18 cellular contexts compared by ENCODE assay signal in genomic region chr5:130316971-130317421, GRCh38.
DNase-seq lines count a peak whose midpoint lies in the region; ATAC-seq and TF ChIP-seq lines count a peak whose summit lies in the region.
"Had no signal": no experiment of that assay in that cellular context is flagged by ENCODE, and none has a peak within 500 bp of the region (broad histone marks: within the 10 kb centered on the region; RNA-seq: fewer than 3 reads in every experiment).

No MANE protein-coding gene starts in this region.

- no peaks in the 10 kb centered on the region for H3K27me3 ChIP-seq in mesendoderm (ENCODE audit: insufficient read depth, low read length, poor library complexity)
- H3K27me3 ChIP-seq in adrenal gland = no peaks in the 10 kb centered on the region
- no peaks in the 10 kb centered on the region for H3K27me3 ChIP-seq in effector memory CD4-positive, alpha-beta T cell (replicated peaks; ENCODE audit: control insufficient read depth, insufficient read depth, low read length, poor library complexity, severe bottlenecking)
- no peaks in the 10 kb centered on the region for H3K27me3 ChIP-seq in gastroesophageal sphincter
- H3K27me3 ChIP-seq: BE2C, breast epithelium, MG63 had no signal

- H2BK5ac ChIP-seq in mesendoderm (ENCODE audit: low read length) = no peak overlapping the region

- H3K79me1 ChIP-seq in mesendoderm (ENCODE audit: low read length) = no peaks in the 10 kb centered on the region

- H3K18ac ChIP-seq in mesendoderm (ENCODE audit: low read length) = peak overlapping the region; percentile 18

- peak; percentile 74 for ATAC-seq in GM18867 (IDR thresholded peaks at IDR 0.05; ENCODE audit: unreplicated experiment)
- ATAC-seq in HG02623 (IDR thresholded peaks at IDR 0.05; ENCODE audit: unreplicated experiment) = peak; percentile 63
- peak; percentile 68 for ATAC-seq in HG03571 (IDR thresholded peaks at IDR 0.05; ENCODE audit: unreplicated experiment)
- ATAC-seq in gastroesophageal sphincter = no peak

- no peaks in the 10 kb centered on the region for H3K79me2 ChIP-seq in mesendoderm (ENCODE audit: control insufficient read depth, insufficient read depth, low read length)

- H3K36me3 ChIP-seq in mesendoderm (ENCODE audit: control insufficient read depth, insufficient read depth, low read length) = no peaks in the 10 kb centered on the region
- no peaks in the 10 kb centered on the region for H3K36me3 ChIP-seq in adrenal gland (replicated peaks in 1 of 2)
- H3K36me3 ChIP-seq in effector memory CD4-positive, alpha-beta T cell (ENCODE audit: control insufficient read depth, insufficient read depth, low read length) = no peaks in the 10 kb centered on the region
- no peaks in the 10 kb centered on the region for H3K36me3 ChIP-seq in gastroesophageal sphincter
- H3K36me3 ChIP-seq: BE2C, breast epithelium, MG63 had no signal

- H3K4me3 ChIP-seq in mesendoderm (ENCODE audit: low read length) (no peak overlapping the region), adrenal gland (no peak overlapping the region), gastroesophageal sphincter (no peak overlapping the region)
- H3K4me3 ChIP-seq in effector memory CD4-positive, alpha-beta T cell (ENCODE audit: insufficient read depth, low read depth, low read length, poor library complexity, severe bottlenecking) = no peak overlapping the region
- H3K4me3 ChIP-seq: breast epithelium, MG63 had no signal

- H3K23ac ChIP-seq in mesendoderm (ENCODE audit: low read length) = no peak overlapping the region

- no peak for TF ChIP-seq CTCF in adrenal gland (IDR thresholded peaks at IDR 0.05)
- no peak for TF ChIP-seq CTCF in gastroesophageal sphincter (IDR thresholded peaks at IDR 0.05)

- H4K8ac ChIP-seq in mesendoderm (ENCODE audit: low read depth, low read length) = no peak overlapping the region

- no CpG with 5 or more reads among the region's 5 CpGs for WGBS in mesendoderm (ENCODE audit: extremely low coverage, insufficient coverage, low lambda C conversion rate)
- 47 to 62% (median 56%) methylated on average over 5 of the region's 5 CpGs for WGBS in adrenal gland, 4 donors
- WGBS in gastroesophageal sphincter (ENCODE audit: low coverage in 1 of 2), 2 donors = 49 to 52% methylated on average over 5 of the region's 5 CpGs

- no peak overlapping the region for H3K9ac ChIP-seq in mesendoderm (ENCODE audit: low read length)

- H3K27ac ChIP-seq in mesendoderm (ENCODE audit: low read depth, low read length) (no peak overlapping the region), adrenal gland (no peak overlapping the region), gastroesophageal sphincter (no peak overlapping the region)
- no peak overlapping the region for H3K27ac ChIP-seq in effector memory CD4-positive, alpha-beta T cell (ENCODE audit: insufficient read depth, low read length, poor library complexity, severe bottlenecking)
- H3K27ac ChIP-seq: breast epithelium had no signal

- no peaks in the 10 kb centered on the region for H3K9me3 ChIP-seq in adrenal gland (replicated peaks in 1 of 3)
- no peaks in the 10 kb centered on the region for H3K9me3 ChIP-seq in effector memory CD4-positive, alpha-beta T cell (ENCODE audit: control insufficient read depth, low read length)
- peaks cover 0 to 9% (median 0%) of the 10 kb centered on the region in 3 donors for H3K9me3 ChIP-seq in gastroesophageal sphincter
- H3K9me3 ChIP-seq: BE2C, MG63 had no signal

- intact Hi-C loops in adrenal gland (cut with DNase I) = no loop called here

- H3K4ac ChIP-seq in mesendoderm (ENCODE audit: low read depth, low read length) = no peak overlapping the region

- H2AK5ac ChIP-seq in mesendoderm (ENCODE audit: low read length) = no peak overlapping the region

- no peak overlapping the region for H2BK15ac ChIP-seq in mesendoderm (replicated peaks; ENCODE audit: low read depth)

- no peak overlapping the region for H2BK120ac ChIP-seq in mesendoderm (ENCODE audit: low read depth, low read length)

- H3K56ac ChIP-seq in mesendoderm (ENCODE audit: low read length) = no peak overlapping the region

- peak; percentile 50 for DNase-seq in mesendoderm
- no peak for DNase-seq in activated CD8-positive, alpha-beta memory T cell treated with anti-CD3 and anti-CD28 coated beads for 24 hours
- no peak for DNase-seq in adrenal gland
- no peak for DNase-seq in effector memory CD4-positive, alpha-beta T cell
- DNase-seq: activated CD4-positive, alpha-beta T cell treated with anti-CD3 and anti-CD28 coated beads, Interleukin-2, amount 50 U/mL, for 1 hour; BE2C; erythroblast; H7; MG63; RPMI8226; stimulated activated CD4-positive, alpha-beta T cell treated with anti-CD3 and anti-CD28 coated beads, Interleukin-4, amount 100 ng/mL, for 24 hours; stimulated activated naive CD4-positive, alpha-beta T cell treated with Interleukin-2 at 50 U/mL for 16 hours; T-helper 9 cell had no signal

- H3K4me2 ChIP-seq in mesendoderm (ENCODE audit: low read length) = no peak overlapping the region

- no peak overlapping the region for H4K5ac ChIP-seq in mesendoderm (ENCODE audit: low read length)

- TF ChIP-seq POLR2A in adrenal gland (IDR thresholded peaks at IDR 0.05) = no peak
- TF ChIP-seq POLR2A in gastroesophageal sphincter (IDR thresholded peaks at IDR 0.05) = no peak

- TF ChIP-seq EP300 in gastroesophageal sphincter (IDR thresholded peaks at IDR 0.05) = no peak

- no peaks in the 10 kb centered on the region for H3K4me1 ChIP-seq in mesendoderm (ENCODE audit: control insufficient read depth, low read depth, low read length)
- H3K4me1 ChIP-seq in adrenal gland (replicated peaks in 1 of 2) = no peaks in the 10 kb centered on the region
- no peaks in the 10 kb centered on the region for H3K4me1 ChIP-seq in effector memory CD4-positive, alpha-beta T cell (ENCODE audit: control insufficient read depth, insufficient read depth, low read length, poor library complexity, severe bottlenecking)
- H3K4me1 ChIP-seq in gastroesophageal sphincter = no peaks in the 10 kb centered on the region
- H3K4me1 ChIP-seq: BE2C, breast epithelium had no signal
